12 cellular contexts compared by ENCODE assay signal in genomic region chr16:49747654-49748053, GRCh38.
"Had no signal": no experiment of that assay in that cellular context is flagged by ENCODE, and none has a peak within 500 bp of the region (broad histone marks: within the 10 kb centered on the region; RNA-seq: fewer than 3 reads in every experiment).

No MANE protein-coding gene starts in this region.

- H3K27ac ChIP-seq: PC-9, Peyer's patch had no signal

- H3K27me3 ChIP-seq: MG63, Peyer's patch had no signal

- H3K9me3 ChIP-seq: MG63, Peyer's patch had no signal

- H2AFZ ChIP-seq: PC-9 had no signal

- H3K36me3 ChIP-seq: MG63, Peyer's patch had no signal

- H3K4me3 ChIP-seq: MG63, PC-9, Peyer's patch had no signal

- ATAC-seq: SK-N-SH treated with all-trans-retinoic acid at 6 μM for 48 hours had no signal

- H3K4me1 ChIP-seq: Peyer's patch had no signal

- DNase-seq: KBM-7; NCI-H187; NCI-H2029; NCI-H2081 treated with DMSO at 0.1 percent for 48 hours; NCI-H510A; NK-92 treated with Interleukin-12 subunit alpha and Interleukin-12 subunit beta, amount 100 ng/mL, for 24 hours; OCI-M1; PC-9; Peyer's patch; SHP77 had no signal

- H3K4me2 ChIP-seq: PC-9 had no signal
